In the genomic region with DNA sequence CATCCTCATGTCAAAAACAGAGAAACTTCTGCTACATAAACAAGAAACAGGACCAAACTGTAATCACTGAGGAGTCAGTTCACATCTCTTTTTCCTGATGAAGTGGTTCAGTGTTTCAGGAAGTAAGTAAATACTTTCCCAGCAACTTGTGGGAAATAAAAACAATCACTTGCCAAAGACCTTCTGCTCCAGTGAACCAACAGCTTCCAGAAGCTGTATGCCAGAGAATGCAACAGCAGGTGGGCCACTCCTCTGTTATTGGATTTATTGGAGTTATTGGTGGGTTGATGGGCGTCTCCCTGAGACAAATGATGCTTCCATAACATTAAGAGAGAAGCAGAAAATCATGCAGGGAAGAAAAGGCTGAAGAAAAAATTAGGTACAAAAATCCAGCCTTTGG, we compare ENCODE assay signal across 27 cellular contexts. TPM values are rescaled to one million over a fixed set of nuclear protein-coding genes. Genes with fewer than 3 reads are reported as not detected.
"Had no signal": no experiment of that assay in that cellular context is flagged by ENCODE, and none has a peak within 500 bp of the region (broad histone marks: within the 10 kb centered on the region; RNA-seq: fewer than 3 reads in every experiment).

No MANE protein-coding gene starts in this region.

- H3K36me3 ChIP-seq: vagina had no signal

- ATAC-seq: activated T-cell treated with anti-CD3 and anti-CD28 coated beads, Interleukin-2, amount 50 U/mL, for 72 hours; body of pancreas; heart right ventricle; left cardiac atrium; stimulated activated naive B cell treated with anti-CD40 and anti-IgM and Interleukin-4, amounts not matched to agents 10 μg/mL and 1 μg/mL and 100 μg/mL, for 72 hours had no signal

- H3K4me1 ChIP-seq: body of pancreas, sigmoid colon, vagina had no signal

- H3K27me3 Mint-ChIP-seq: activated naive CD4-positive, alpha-beta T cell treated with anti-CD3 and anti-CD28 coated beads, Interleukin-2, amount 10 ng/mL, durations not matched to agents 7 days and 5 days; stimulated activated naive B cell treated with anti-CD40 and anti-IgM and Interleukin-4, amounts not matched to agents 10 μg/mL and 1 μg/mL and 100 μg/mL, for 72 hours had no signal

- H3K4me3 Mint-ChIP-seq: activated naive CD4-positive, alpha-beta T cell treated with anti-CD3 and anti-CD28 coated beads, Interleukin-2, amount 10 ng/mL, durations not matched to agents 7 days and 5 days; activated T-cell treated with anti-CD3 and anti-CD28 coated beads, Interleukin-2, amount 50 U/mL, for 72 hours; nephron; stimulated activated naive B cell treated with anti-CD40 and anti-IgM and Interleukin-4, amounts not matched to agents 10 μg/mL and 1 μg/mL and 100 μg/mL, for 72 hours had no signal

- H3K27ac ChIP-seq: body of pancreas, cardiac muscle cell, heart right ventricle, sigmoid colon, vagina had no signal

- H3K27ac Mint-ChIP-seq: activated naive CD4-positive, alpha-beta T cell treated with anti-CD3 and anti-CD28 coated beads, Interleukin-2, amount 10 ng/mL, durations not matched to agents 7 days and 5 days; activated T-cell treated with anti-CD3 and anti-CD28 coated beads, Interleukin-2, amount 50 U/mL, for 72 hours; nephron; stimulated activated naive B cell treated with anti-CD40 and anti-IgM and Interleukin-4, amounts not matched to agents 10 μg/mL and 1 μg/mL and 100 μg/mL, for 72 hours had no signal

- H3K4me3 ChIP-seq: body of pancreas, cardiac muscle cell, heart right ventricle, sigmoid colon, vagina had no signal

- DNase-seq: activated CD4-positive, alpha-beta T cell treated with anti-CD3 and anti-CD28 coated beads, Interleukin-2, amount 50 U/mL, for 48 hours; activated effector memory CD4-positive, alpha-beta T cell treated with Interleukin-2 at 50 U/mL for 16 hours; activated naive CD4-positive, alpha-beta T cell treated with anti-CD3 and anti-CD28 coated beads, Interleukin-2, amount 10 ng/mL, durations not matched to agents 7 days and 5 days; activated T-cell treated with anti-CD3 and anti-CD28 coated beads, Interleukin-2, amount 50 U/mL, for 72 hours; amygdala; body of pancreas; cortex of kidney; heart right ventricle; islet precursor cell; left cardiac atrium; mesenchymal stem cell; occipital lobe; posterior cingulate gyrus; sigmoid colon; stimulated activated CD4-positive, alpha-beta T cell treated with anti-CD3 and anti-CD28 coated beads, Interleukin-2, amount 100 ng/mL, for 48 hours; stimulated activated CD8-positive, alpha-beta memory T cell treated with anti-CD3 and anti-CD28 coated beads, Interleukin-4, amount 100 ng/mL, for 48 hours; stimulated activated naive B cell treated with anti-CD40 and anti-IgM and Interleukin-4, amounts not matched to agents 10 μg/mL and 1 μg/mL and 100 μg/mL, for 72 hours; trophoblast cell had no signal

- H3K27me3 ChIP-seq: body of pancreas, cardiac muscle cell, heart right ventricle, sigmoid colon, vagina had no signal

- H3K9me3 ChIP-seq: body of pancreas, sigmoid colon had no signal

RNA-seq across cellular contexts. Expression of a gene that starts 9.9 kb away (rescaled TPM):
- total RNA-seq: fibroblast of villous mesenchyme, occipital lobe had no signal

RNA-seq across cellular contexts. Expression of a gene that starts 20.1 kb away (rescaled TPM):
- total RNA-seq: cardiac muscle cell, epithelial cell of proximal tubule, fibroblast of villous mesenchyme, myocyte had no signal

RNA-seq across cellular contexts. Expression of a gene that starts 47.1 kb away (rescaled TPM):
- total RNA-seq: activated CD8-positive, alpha-beta memory T cell treated with anti-CD3 and anti-CD28 coated beads for 36 hours; activated T-cell treated with anti-CD3 and anti-CD28 coated beads, Interleukin-2, amount 50 U/mL, for 72 hours had no signal

RNA-seq across cellular contexts. Expression of a gene that starts 48.6 kb away (rescaled TPM):
- total RNA-seq: activated CD8-positive, alpha-beta memory T cell treated with anti-CD3 and anti-CD28 coated beads for 36 hours; activated T-cell treated with anti-CD3 and anti-CD28 coated beads, Interleukin-2, amount 50 U/mL, for 72 hours; body of pancreas; epithelial cell of proximal tubule; fibroblast of villous mesenchyme; left cardiac atrium; mononuclear cell; temporal lobe; vagina had no signal
